In the genomic region with DNA sequence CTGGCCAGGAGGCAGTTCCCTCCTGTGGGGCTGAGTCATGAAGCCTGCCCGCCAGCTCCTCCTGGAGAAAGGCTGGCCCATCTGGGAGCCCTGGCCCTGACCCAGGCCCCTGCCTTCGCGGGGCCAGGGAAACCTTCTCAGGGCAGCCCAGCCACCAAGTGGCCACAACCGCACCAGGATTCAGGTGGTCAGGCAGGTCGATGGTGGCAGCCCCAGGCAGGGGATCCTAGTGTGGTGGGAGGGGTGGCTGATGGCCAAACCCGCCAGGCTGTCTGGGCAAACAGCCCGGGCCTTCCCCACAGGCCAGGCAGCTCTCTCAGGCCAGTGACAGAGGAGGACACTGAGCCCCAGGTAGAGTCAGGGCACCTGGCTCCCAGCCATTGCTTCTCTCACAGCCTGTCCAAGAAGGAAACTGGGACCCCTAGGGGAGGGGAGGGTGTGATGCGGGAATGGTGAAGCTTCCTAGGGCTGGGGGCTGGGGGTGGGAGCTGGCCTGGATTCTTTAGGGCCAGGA, we compare ENCODE assay signal across 8 cellular contexts. TPM values are rescaled to one million over a fixed set of nuclear protein-coding genes. Genes with fewer than 3 reads are reported as not detected.
DNase-seq lines count a peak whose midpoint lies in the region; ATAC-seq and TF ChIP-seq lines count a peak whose summit lies in the region.

No MANE protein-coding gene starts in this region.

- H3K36me3 Mint-ChIP-seq in activated CD8-positive, alpha-beta T cell treated with anti-CD3 and anti-CD28 coated beads for 36 hours (ENCODE audit: low read depth) = peaks cover 51% of the 10 kb centered on the region
- H3K36me3 Mint-ChIP-seq in nephron progenitor cell (ENCODE audit: low read depth) = peaks cover 7% of the 10 kb centered on the region

- intact Hi-C loops in activated CD8-positive, alpha-beta T cell treated with anti-CD3 and anti-CD28 coated beads for 36 hours (cut with micrococcal nuclease) = loop anchor here (2.0 kb wide), 1 partner anchor 41 kb away; a partner anchor contains a TSS

- H3K9me3 Mint-ChIP-seq in activated CD8-positive, alpha-beta T cell treated with anti-CD3 and anti-CD28 coated beads for 36 hours = no peaks in the 10 kb centered on the region
- no peaks in the 10 kb centered on the region for H3K9me3 Mint-ChIP-seq in nephron progenitor cell

- H3K4me1 Mint-ChIP-seq in activated CD8-positive, alpha-beta T cell treated with anti-CD3 and anti-CD28 coated beads for 36 hours (ENCODE audit: low read depth) = peaks cover 68% of the 10 kb centered on the region
- peaks cover 52% of the 10 kb centered on the region for H3K4me1 Mint-ChIP-seq in nephron progenitor cell

- CTCF ChIA-PET in BJ (lab: Yijun Ruan, JAX) = interaction anchor here (0.6 to 10.7 kb wide), 13 partner anchors 8 to 209 kb away, joined by 3 to 131 read pairs (median 4); a partner anchor contains a TSS
- CTCF ChIA-PET in activated CD8-positive, alpha-beta T cell treated with anti-CD3 and anti-CD28 coated beads for 36 hours (lab: Charles Lee) = interaction anchor here (1.2 to 10.8 kb wide), 5 partner anchors 11 to 101 kb away, joined by 4 to 198 read pairs (median 65); a partner anchor contains a TSS
- CTCF ChIA-PET in GM10248 (lab: Yijun Ruan, JAX) = interaction anchor here (1.0 to 5.9 kb wide), 14 partner anchors 11 to 264 kb away, joined by 3 to 50 read pairs (median 6); a partner anchor contains a TSS

- H3K4me3 ChIP-seq in BJ (ENCODE audit: low read depth, low read length) = peak overlapping the region; percentile 90
- peak overlapping the region; percentile 93 for H3K4me3 ChIP-seq in HUES6 (ENCODE audit: low read depth, low read length)
- H3K4me3 ChIP-seq in foreskin fibroblast (ENCODE audit: low read depth in 1 of 2, low read length in 2 of 2) = peak overlapping the region; percentile 61 to 99

- H3K27ac ChIP-seq in HUES6 (ENCODE audit: low read depth, low read length) = peak overlapping the region; percentile 20; the same call in 1 of the 2 replicates

- H3K27me3 Mint-ChIP-seq in activated CD8-positive, alpha-beta T cell treated with anti-CD3 and anti-CD28 coated beads for 36 hours = no peaks in the 10 kb centered on the region
- H3K27me3 Mint-ChIP-seq in nephron progenitor cell (ENCODE audit: low read depth, poor library complexity) = peaks cover 6% of the 10 kb centered on the region

- H3K4me1 ChIP-seq in HUES6 (ENCODE audit: control insufficient read depth, insufficient read depth, low read length) = peaks cover 41% of the 10 kb centered on the region

- peak overlapping the region; percentile 99 for H3K4me3 Mint-ChIP-seq in activated CD8-positive, alpha-beta T cell treated with anti-CD3 and anti-CD28 coated beads for 36 hours
- peak overlapping the region; percentile 91 for H3K4me3 Mint-ChIP-seq in nephron progenitor cell

- H3K27ac Mint-ChIP-seq in activated CD8-positive, alpha-beta T cell treated with anti-CD3 and anti-CD28 coated beads for 36 hours = peak overlapping the region; percentile 94
- no peak overlapping the region for H3K27ac Mint-ChIP-seq in nephron progenitor cell

- POLR2A ChIA-PET in BJ (lab: Charles Lee) (interaction anchor here (0.6 to 1.1 kb wide), 4 partner anchors 15 to 200 kb away, joined by 3 to 7 read pairs (median 4); no protein-coding TSS in a partner anchor), GM10248 (lab: Yijun Ruan, JAX) (interaction anchor here (1.2 to 1.8 kb wide), 2 partner anchors 11 to 41 kb away, joined by 4 to 6 read pairs; a partner anchor contains a TSS)
- POLR2A ChIA-PET in activated CD8-positive, alpha-beta T cell treated with anti-CD3 and anti-CD28 coated beads for 36 hours (lab: Charles Lee) = interaction anchor here (1.5 to 33.3 kb wide), 5 partner anchors 10 to 40 kb away, joined by 4 to 949 read pairs (median 77); a partner anchor contains a TSS

- H3K9me3 ChIP-seq in HUES6 (ENCODE audit: control insufficient read depth, insufficient read depth, low read depth, low read length) = no peaks in the 10 kb centered on the region

- H3K9ac ChIP-seq in HUES6 (ENCODE audit: low read length) = peak overlapping the region; percentile 10

- ATAC-seq in activated CD8-positive, alpha-beta T cell treated with anti-CD3 and anti-CD28 coated beads for 36 hours = no peak
- ATAC-seq in GM19452 (IDR thresholded peaks at IDR 0.05; ENCODE audit: unreplicated experiment) = no peak

- H3K27me3 ChIP-seq in BJ (ENCODE audit: control insufficient read depth, insufficient read depth, low read length) (no peaks in the 10 kb centered on the region), HUES6 (ENCODE audit: control insufficient read depth, insufficient read depth, low read length) (no peaks in the 10 kb centered on the region)

- peak; percentile 49 for DNase-seq in BJ (ENCODE audit: low read depth)
- peak; percentile 2 for DNase-seq in activated CD8-positive, alpha-beta T cell treated with anti-CD3 and anti-CD28 coated beads for 36 hours
- DNase-seq in foreskin fibroblast = peak; percentile 88 to 96
- DNase-seq in nephron progenitor cell = no peak
- DNase-seq in NCI-H1105 (lab: John Stamatoyannopoulos, UW) = no peak
- DNase-seq in GM10248 (ENCODE audit: extremely low spot score) = no peak

- peaks cover 14% of the 10 kb centered on the region for H3K36me3 ChIP-seq in BJ (ENCODE audit: control insufficient read depth, insufficient read depth, low read length)
- peaks cover 15% of the 10 kb centered on the region; the same call in 1 of the 2 replicates for H3K36me3 ChIP-seq in HUES6 (ENCODE audit: control insufficient read depth, insufficient read depth, low read length)

- TF ChIP-seq CTCF in BJ (IDR thresholded peaks at IDR 0.05; ENCODE audit: insufficient read depth, low read depth, low read length) (no peak), foreskin fibroblast (IDR thresholded peaks at IDR 0.05; ENCODE audit: low read depth, low read length) (no peak), nephron progenitor cell (IDR thresholded peaks at IDR 0.05) (no peak), GM10248 (IDR thresholded peaks at IDR 0.05; ENCODE audit: control extremely low read depth, extremely low read depth, low read depth, missing control alignments) (no peak)
- no peak for TF ChIP-seq CTCF in activated CD8-positive, alpha-beta T cell treated with anti-CD3 and anti-CD28 coated beads for 36 hours (IDR thresholded peaks at IDR 0.05)

RNA-seq across cellular contexts. Expression of a gene that starts 1.2 kb away (rescaled TPM):
- polyA plus RNA-seq in BJ (2011; rRNA removed) = 109 and 205 TPM in 2 replicates
- 61.2 and 85.8 TPM in 2 replicates for polyA minus RNA-seq in BJ (2011; rRNA and poly(A)+ RNA removed)
- 100 to 1,000 TPM; 137 TPM for total RNA-seq in activated CD8-positive, alpha-beta T cell treated with anti-CD3 and anti-CD28 coated beads for 36 hours

RNA-seq across cellular contexts. Expression of a gene that starts 7.8 kb away (rescaled TPM):
- polyA plus RNA-seq in BJ (2011; rRNA removed) = 38.5 and 52.2 TPM in 2 replicates
- 23.4 and 43.6 TPM in 2 replicates for polyA minus RNA-seq in BJ (2011; rRNA and poly(A)+ RNA removed)
- 100 to 1,000 TPM in 1 of 2 experiments, 10 to 100 TPM in 1; 94.3 to 100 TPM for total RNA-seq in activated CD8-positive, alpha-beta T cell treated with anti-CD3 and anti-CD28 coated beads for 36 hours

RNA-seq across cellular contexts. Expression of a gene that starts 12.3 kb away (rescaled TPM):
- polyA plus RNA-seq in BJ (2011; rRNA removed) = 0.07 TPM in 1 of 2 replicates, not detected in the other
- 0.14 TPM in 1 of 2 replicates, not detected in the other for polyA minus RNA-seq in BJ (2011; rRNA and poly(A)+ RNA removed)
- 1 to 10 TPM; 2.0 TPM for total RNA-seq in activated CD8-positive, alpha-beta T cell treated with anti-CD3 and anti-CD28 coated beads for 36 hours

RNA-seq across cellular contexts. Expression of a gene that starts 39.8 kb away (rescaled TPM):
- polyA plus RNA-seq in BJ (2011; rRNA removed) = 35.7 and 51.7 TPM in 2 replicates
- 28.5 and 59.6 TPM in 2 replicates for polyA minus RNA-seq in BJ (2011; rRNA and poly(A)+ RNA removed)
- 10 to 100 TPM; 54.3 to 54.6 TPM for total RNA-seq in activated CD8-positive, alpha-beta T cell treated with anti-CD3 and anti-CD28 coated beads for 36 hours

RNA-seq across cellular contexts. Expression of a gene that starts 40.7 kb away (rescaled TPM):
- polyA plus RNA-seq in BJ (2011; rRNA removed) = 42.3 and 62.8 TPM in 2 replicates
- polyA minus RNA-seq in BJ (2011; rRNA and poly(A)+ RNA removed) = 40.4 and 42.9 TPM in 2 replicates
- 100 to 1,000 TPM; 103 to 105 TPM for total RNA-seq in activated CD8-positive, alpha-beta T cell treated with anti-CD3 and anti-CD28 coated beads for 36 hours

Comparison
In these comparisons a context has a peak if more than half of its experiments do, and no peak if none do; other contexts are left out.
1. DNase-seq: peak in BJ (single experiment), activated CD8-positive, alpha-beta T cell treated with anti-CD3 and anti-CD28 coated beads for 36 hours (single experiment) and foreskin fibroblast (2 of 2); none in nephron progenitor cell (single experiment), NCI-H1105 (single experiment) and GM10248 (single experiment).
2. Peak in every context shown above with its lines, with median percentiles within 50 percentile points of each other: H3K4me3 ChIP-seq.